8 cellular contexts compared by ENCODE assay signal in the genomic region with DNA sequence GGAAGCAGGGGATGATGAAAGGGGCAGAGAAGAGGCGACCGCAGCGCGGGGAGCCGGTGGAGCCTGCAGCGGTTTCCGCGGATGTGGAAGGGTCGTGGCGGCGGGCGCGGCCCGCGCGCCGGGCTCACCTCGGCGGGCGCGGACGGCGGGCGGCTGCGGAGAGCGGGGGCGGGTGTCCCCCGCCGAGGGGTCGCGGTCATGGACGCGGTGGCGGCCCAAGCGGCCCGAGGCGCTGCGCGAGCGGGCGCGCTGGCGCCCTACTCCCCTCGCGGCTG.
DNase-seq lines count a peak whose midpoint lies in the region; ATAC-seq lines count a peak whose summit lies in the region.

No MANE protein-coding gene starts in this region.

- H3K4me3 Mint-ChIP-seq in activated T-cell treated with anti-CD3 and anti-CD28 coated beads, Interleukin-2, amount 50 U/mL, for 24 hours = peak overlapping the region; percentile 82
- H3K4me3 Mint-ChIP-seq in activated naive CD4-positive, alpha-beta T cell treated with anti-CD3 and anti-CD28 coated beads, Interleukin-2, amount 50 U/mL, for 24 hours = peak overlapping the region; percentile 90

- H3K36me3 Mint-ChIP-seq in activated T-cell treated with anti-CD3 and anti-CD28 coated beads, Interleukin-2, amount 50 U/mL, for 24 hours (ENCODE audit: low read depth) = peaks cover 11% of the 10 kb centered on the region
- H3K36me3 Mint-ChIP-seq in activated naive CD4-positive, alpha-beta T cell treated with anti-CD3 and anti-CD28 coated beads, Interleukin-2, amount 50 U/mL, for 24 hours = no peaks in the 10 kb centered on the region

- peak; percentile 5 for ATAC-seq in HG03558 (IDR thresholded peaks at IDR 0.05; ENCODE audit: extremely low read depth, unreplicated experiment)

- H3K27me3 Mint-ChIP-seq in activated T-cell treated with anti-CD3 and anti-CD28 coated beads, Interleukin-2, amount 50 U/mL, for 24 hours = no peaks in the 10 kb centered on the region
- no peaks in the 10 kb centered on the region for H3K27me3 Mint-ChIP-seq in activated naive CD4-positive, alpha-beta T cell treated with anti-CD3 and anti-CD28 coated beads, Interleukin-2, amount 50 U/mL, for 24 hours

- peak overlapping the region; percentile 61 for H3K4me3 ChIP-seq in iPS-18c (ENCODE audit: insufficient read depth, low read depth, low read length)

- DNase-seq in activated T-cell treated with anti-CD3 and anti-CD28 coated beads, Interleukin-2, amount 50 U/mL, for 24 hours = no peak
- no peak for DNase-seq in activated T-cell treated with anti-CD3 and anti-CD28 coated beads for 4 hours
- peak; percentile 2 for DNase-seq in stimulated activated CD8-positive, alpha-beta memory T cell treated with anti-CD3 and anti-CD28 coated beads, Interleukin-15, amount 100 ng/mL, for 24 hours (ENCODE audit: low read depth)
- DNase-seq in foreskin melanocyte = no peak
- DNase-seq in medulla oblongata (ENCODE audit: extremely low spot score) = no peak

- peaks cover 64% of the 10 kb centered on the region for H3K4me1 Mint-ChIP-seq in activated T-cell treated with anti-CD3 and anti-CD28 coated beads, Interleukin-2, amount 50 U/mL, for 24 hours (ENCODE audit: low read depth)
- peaks cover 59% of the 10 kb centered on the region for H3K4me1 Mint-ChIP-seq in activated naive CD4-positive, alpha-beta T cell treated with anti-CD3 and anti-CD28 coated beads, Interleukin-2, amount 50 U/mL, for 24 hours

- peak overlapping the region; percentile 83 for H3K27ac Mint-ChIP-seq in activated T-cell treated with anti-CD3 and anti-CD28 coated beads, Interleukin-2, amount 50 U/mL, for 24 hours
- H3K27ac Mint-ChIP-seq in activated naive CD4-positive, alpha-beta T cell treated with anti-CD3 and anti-CD28 coated beads, Interleukin-2, amount 50 U/mL, for 24 hours = peak overlapping the region; percentile 93

- H3K9me3 ChIP-seq in iPS-18c (ENCODE audit: control insufficient read depth, insufficient read depth, low read length) = no peaks in the 10 kb centered on the region

- no peaks in the 10 kb centered on the region for H3K9me3 Mint-ChIP-seq in activated T-cell treated with anti-CD3 and anti-CD28 coated beads, Interleukin-2, amount 50 U/mL, for 24 hours
- no peaks in the 10 kb centered on the region for H3K9me3 Mint-ChIP-seq in activated naive CD4-positive, alpha-beta T cell treated with anti-CD3 and anti-CD28 coated beads, Interleukin-2, amount 50 U/mL, for 24 hours
